In genomic region chr20:51275181-51275580, GRCh38 we compare ENCODE assay signal across 17 cellular contexts.
DNase-seq lines count a peak whose midpoint lies in the region; TF ChIP-seq lines count a peak whose summit lies in the region.
"Had no signal": no experiment of that assay in that cellular context is flagged by ENCODE, and none has a peak within 500 bp of the region (broad histone marks: within the 10 kb centered on the region; RNA-seq: fewer than 3 reads in every experiment).

No MANE protein-coding gene starts in this region.

- H2BK5ac ChIP-seq in mesenchymal stem cell (ENCODE audit: low read depth, low read length, poor library complexity, severe bottlenecking), result no peak overlapping the region

- no peak overlapping the region for H2AFZ ChIP-seq in mesenchymal stem cell (ENCODE audit: low read depth, low read length)

- no peak overlapping the region for H2BK12ac ChIP-seq in mesenchymal stem cell (ENCODE audit: low read length in 2 of 2)

- peak overlapping the region in 1 of 5 experiments; percentile 35 for H3K4me3 Mint-ChIP-seq in brain
- H3K4me3 Mint-ChIP-seq: H9 had no signal

- H3K9me3 ChIP-seq in mesenchymal stem cell (ENCODE audit: control insufficient read depth, low read length) (peaks cover 12% of the 10 kb centered on the region), breast epithelium (peaks cover 0 to 7% of the 10 kb centered on the region in 2 donors)

- TF ChIP-seq POLR2A in breast epithelium (IDR thresholded peaks at IDR 0.05), result no peak

- H2BK15ac ChIP-seq in mesenchymal stem cell (ENCODE audit: low read depth, poor library complexity, severe bottlenecking), result no peak overlapping the region

- no peaks in the 10 kb centered on the region for H3K79me1 ChIP-seq in mesenchymal stem cell (replicated peaks; ENCODE audit: low read length, poor library complexity, severe bottlenecking)

- H3K9ac ChIP-seq in mesenchymal stem cell (ENCODE audit: low read length), result no peak overlapping the region

- DNase-seq in DMS 273 (lab: John Stamatoyannopoulos, UW; ENCODE audit: unreplicated experiment), result peak; percentile 17
- no peak for DNase-seq in DMS 273 treated with DMSO at 0.1 percent for 48 hours (lab: John Stamatoyannopoulos, UW)
- DNase-seq in mesenchymal stem cell, result no peak
- DNase-seq in activated CD4-positive, alpha-beta T cell treated with anti-CD3 and anti-CD28 coated beads for 48 hours, result no peak
- DNase-seq in RKO (ENCODE audit: low spot score), result no peak
- no peak for DNase-seq in breast epithelium (ENCODE audit: low spot score in 2 of 2)
- DNase-seq in activated CD8-positive, alpha-beta memory T cell treated with anti-CD3 and anti-CD28 coated beads for 24 hours, result no peak
- DNase-seq: H9, KBM-7, NCI-H1048, NCI-H1436 treated with DMSO at 0.1 percent for 48 hours, NCI-H2029 treated with DMSO at 0.1 percent for 48 hours, NCI-H510A, NCI-H774, PC-3 had no signal

- no peak overlapping the region for H3K4ac ChIP-seq in mesenchymal stem cell (ENCODE audit: low read depth in 1 of 2, low read length in 2 of 2)

- no peak for TF ChIP-seq CTCF in brain (conservative IDR thresholded peaks at IDR 0.05)
- no peak for TF ChIP-seq CTCF in breast epithelium (IDR thresholded peaks at IDR 0.05)

- H3K18ac ChIP-seq in mesenchymal stem cell (ENCODE audit: low read depth in 1 of 2, low read length in 2 of 2), result no peak overlapping the region

- no peak overlapping the region for H4K8ac ChIP-seq in mesenchymal stem cell (ENCODE audit: low read length)

- H3K27me3 ChIP-seq in mesenchymal stem cell (ENCODE audit: control insufficient read depth in 1 of 2, insufficient read depth in 1 of 2, low read length in 2 of 2) (peaks cover 71 to 79% of the 10 kb centered on the region in 2 experiments), breast epithelium (peaks cover 0 to 4% of the 10 kb centered on the region in 2 donors)

- peak overlapping the region in 3 of 5 experiments; percentile 33 to 98 (median 36) for H3K27ac Mint-ChIP-seq in brain

- H3K27me3 Mint-ChIP-seq in brain, result peaks cover 17% of the 10 kb centered on the region

- no peaks in the 10 kb centered on the region for H3K36me3 ChIP-seq in mesenchymal stem cell (ENCODE audit: control insufficient read depth in 1 of 2, insufficient read depth in 2 of 2, low read depth in 1 of 2, low read length in 2 of 2)
- no peaks in the 10 kb centered on the region for H3K36me3 ChIP-seq in breast epithelium

- H3K23ac ChIP-seq in mesenchymal stem cell (ENCODE audit: low read length in 2 of 2), result no peak overlapping the region

- no peak overlapping the region for H2BK120ac ChIP-seq in mesenchymal stem cell (ENCODE audit: low read depth, low read length)

- no peak overlapping the region for H2AK5ac ChIP-seq in mesenchymal stem cell (ENCODE audit: low read length, severe bottlenecking)

- 57% methylated on average over 5 of the region's 5 CpGs for WGBS in mesenchymal stem cell

- no peaks in the 10 kb centered on the region for H3K36me3 Mint-ChIP-seq in brain

- no peaks in the 10 kb centered on the region for H3K4me1 ChIP-seq in mesenchymal stem cell (ENCODE audit: control insufficient read depth, insufficient read depth, low read depth, low read length)
- H3K4me1 ChIP-seq in breast epithelium, result no peaks in the 10 kb centered on the region

- H3K4me2 ChIP-seq in mesenchymal stem cell (ENCODE audit: low read length, poor library complexity, severe bottlenecking), result no peak overlapping the region

- peak overlapping the region; percentile 46 for H4K91ac ChIP-seq in mesenchymal stem cell (ENCODE audit: low read length)

- no peak overlapping the region for H3K14ac ChIP-seq in mesenchymal stem cell (ENCODE audit: low read length in 2 of 2)

- peaks cover 12% of the 10 kb centered on the region for H3K4me1 Mint-ChIP-seq in brain

- intact Hi-C loops in breast epithelium (cut with DNase I; ENCODE audit: low total_unique reads), result no loop called here

- peaks cover 7 to 24% (median 13%) of the 10 kb centered on the region in 5 experiments for H3K9me3 Mint-ChIP-seq in brain

- H3K27ac ChIP-seq in mesenchymal stem cell (ENCODE audit: low read length, poor library complexity, severe bottlenecking), result no peak overlapping the region
- no peak overlapping the region for H3K27ac ChIP-seq in breast epithelium
- H3K27ac ChIP-seq: 22Rv1 had no signal

- H3K4me3 ChIP-seq in mesenchymal stem cell (ENCODE audit: insufficient read depth in 1 of 2, low read depth in 1 of 2, low read length in 2 of 2), result no peak overlapping the region
- no peak overlapping the region for H3K4me3 ChIP-seq in breast epithelium
